Comparison of ENCODE assay signal across 24 cellular contexts in genomic region chr13:36072536-36072935, GRCh38. TPM values are rescaled to one million over a fixed set of nuclear protein-coding genes. Genes with fewer than 3 reads are reported as not detected.
"Had no signal": no experiment of that assay in that cellular context is flagged by ENCODE, and none has a peak within 500 bp of the region (broad histone marks: within the 10 kb centered on the region; RNA-seq: fewer than 3 reads in every experiment).

No MANE protein-coding gene starts in this region.

- H3K9me3 Mint-ChIP-seq: dendritic cell treated with granulocyte-macrophage colony-stimulating factor and Interleukin-4, amounts not matched to agents 40 ng/mL and 50 ng/mL, for 4 days; endodermal cell had no signal

- H3K27ac Mint-ChIP-seq: dendritic cell treated with granulocyte-macrophage colony-stimulating factor and Interleukin-4, amounts not matched to agents 40 ng/mL and 50 ng/mL, for 4 days; effector memory CD8-positive, alpha-beta T cell; endodermal cell had no signal

- ATAC-seq: effector memory CD8-positive, alpha-beta T cell; esophagus mucosa; gastrocnemius medialis; heart right ventricle; left cardiac atrium; left lung; left ventricle myocardium superior; lower lobe of right lung had no signal

- H3K9me3 ChIP-seq: colonic mucosa, esophagus squamous epithelium, gastrocnemius medialis, heart right ventricle, left lung, lower lobe of right lung had no signal

- H3K27ac ChIP-seq: colonic mucosa, epithelial cell of prostate, esophagus squamous epithelium, left lung, lower lobe of right lung had no signal

- DNase-seq: colonic mucosa; cortex of kidney; effector CD8-positive, alpha-beta T cell; effector memory CD8-positive, alpha-beta T cell; endodermal cell; erythroblast; esophagus squamous epithelium; foreskin fibroblast; foreskin melanocyte; gastrocnemius medialis; glutamatergic neuron; head of caudate nucleus; heart right ventricle; hippocampal formation; left cardiac atrium; left lung; left ventricle myocardium superior; lower lobe of right lung; mesenchymal stem cell; midbrain had no signal

- H3K27me3 Mint-ChIP-seq: dendritic cell treated with granulocyte-macrophage colony-stimulating factor and Interleukin-4, amounts not matched to agents 40 ng/mL and 50 ng/mL, for 4 days; effector memory CD8-positive, alpha-beta T cell had no signal

- H3K27me3 ChIP-seq: colonic mucosa, esophagus squamous epithelium, gastrocnemius medialis, heart right ventricle, left lung had no signal

- H3K4me1 ChIP-seq: colonic mucosa, esophagus squamous epithelium, gastrocnemius medialis, left lung, lower lobe of right lung had no signal

- H3K4me3 ChIP-seq: colonic mucosa, esophagus squamous epithelium, gastrocnemius medialis, heart right ventricle, left lung, lower lobe of right lung had no signal

- H3K36me3 ChIP-seq: colonic mucosa, esophagus squamous epithelium, gastrocnemius medialis, heart right ventricle, left lung, lower lobe of right lung had no signal

- H3K4me3 Mint-ChIP-seq: dendritic cell treated with granulocyte-macrophage colony-stimulating factor and Interleukin-4, amounts not matched to agents 40 ng/mL and 50 ng/mL, for 4 days; effector memory CD8-positive, alpha-beta T cell; endodermal cell had no signal

RNA-seq across cellular contexts. Expression of gene DCLK1, which starts 58.6 kb away (rescaled TPM):
- total RNA-seq: mononuclear cell had no signal
